Comparison of ENCODE assay signal across 8 cellular contexts in the genomic region with DNA sequence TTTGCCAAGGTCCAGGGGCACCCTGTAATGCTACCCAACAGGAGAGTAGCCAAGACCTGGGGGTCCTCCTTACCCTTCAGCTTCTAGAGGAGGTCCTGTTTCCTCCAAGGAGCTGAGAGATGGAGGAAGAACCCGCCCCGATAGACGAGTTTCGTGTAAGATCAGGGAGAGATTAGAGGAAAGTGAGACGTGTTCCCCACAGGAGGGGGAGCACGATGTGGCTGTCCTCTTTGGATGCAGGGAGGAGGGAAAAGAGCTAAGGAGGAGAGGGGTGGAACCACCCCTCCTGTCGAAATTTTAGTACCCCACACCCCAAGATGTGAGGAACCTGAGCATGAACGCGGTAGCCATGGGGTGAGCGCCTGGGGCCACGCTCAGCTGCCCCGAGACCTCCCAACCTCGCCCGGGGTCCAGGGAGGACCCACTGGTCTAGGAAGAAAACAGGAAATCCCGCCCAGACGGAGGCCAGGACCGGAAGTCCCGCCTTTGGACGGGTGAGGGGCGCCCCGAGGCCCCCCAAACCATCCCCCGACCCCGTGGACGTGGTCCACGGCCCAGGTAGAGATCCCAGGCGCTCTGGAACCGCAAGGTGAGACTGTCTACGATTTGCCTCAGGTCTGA. TPM values are rescaled to one million over a fixed set of nuclear protein-coding genes. Genes with fewer than 3 reads are reported as not detected.
DNase-seq lines count a peak whose midpoint lies in the region; ATAC-seq and TF ChIP-seq lines count a peak whose summit lies in the region.

No MANE protein-coding gene starts in this region.

- peak overlapping the region; percentile 100 for H3K4me3 ChIP-seq in SK-N-MC
- H3K4me3 ChIP-seq in ascending aorta: peak overlapping the region; percentile 85 to 100
- H3K4me3 ChIP-seq in iPS-15b (ENCODE audit: low read depth, low read length): peak overlapping the region; percentile 99
- H3K4me3 ChIP-seq in skin epidermis: peak overlapping the region; percentile 78 to 98 (median 89)

- no peak for ATAC-seq in HG03457 (IDR thresholded peaks at IDR 0.05; ENCODE audit: unreplicated experiment)

- TF ChIP-seq CTCF in ascending aorta (IDR thresholded peaks at IDR 0.05): no peak

- H3K27ac ChIP-seq in SK-N-MC: peak overlapping the region; percentile 99
- H3K27ac ChIP-seq in ascending aorta: peak overlapping the region; percentile 99
- peak overlapping the region; percentile 94 to 100 (median 100) for H3K27ac ChIP-seq in skin epidermis

- H3K4me1 ChIP-seq in ascending aorta (peaks cover 11 to 23% of the 10 kb centered on the region in 2 donors), iPS-15b (ENCODE audit: control insufficient read depth, insufficient read depth, low read length) (peaks cover 5% of the 10 kb centered on the region)

- H3K9me3 ChIP-seq in SK-N-MC (ENCODE audit: low read depth, low read length) (no peaks in the 10 kb centered on the region), ascending aorta (no peaks in the 10 kb centered on the region), iPS-15b (ENCODE audit: control insufficient read depth, insufficient read depth, low read length) (no peaks in the 10 kb centered on the region)

- H3K36me3 ChIP-seq in SK-N-MC (ENCODE audit: insufficient read depth, low read length) (peaks cover 23% of the 10 kb centered on the region), ascending aorta (peaks cover 18 to 24% of the 10 kb centered on the region in 2 donors), iPS-15b (ENCODE audit: control insufficient read depth, insufficient read depth, low read length) (peaks cover 17% of the 10 kb centered on the region)

- peak overlapping the region; percentile 100 for H3K9ac ChIP-seq in SK-N-MC (ENCODE audit: insufficient read length)
- H3K9ac ChIP-seq in iPS-15b (ENCODE audit: low read depth, low read length): peak overlapping the region; percentile 100

- intact Hi-C loops in ascending aorta (cut with DNase I): loop anchor here (1.0 to 2.0 kb wide), 5 partner anchors 9 to 501 kb away; partner anchors contain the start of genes ATF5, NR1H2, NUP62 and PNKP

- H3K27me3 ChIP-seq in ascending aorta: no peaks in the 10 kb centered on the region
- H3K27me3 ChIP-seq in iPS-15b (ENCODE audit: control insufficient read depth, insufficient read depth, low read length): no peaks in the 10 kb centered on the region

- DNase-seq in C1 segment of cervical spinal cord (lab: John Stamatoyannopoulos, UW) (peak in 12 of 14 donors; percentile 57 to 84 (median 78)), HT-29 (ENCODE audit: low spot score) (peak; percentile 66), SK-N-MC (ENCODE audit: low read depth, low spot score) (no peak), ascending aorta (ENCODE audit: low spot score in 2 of 2) (peak in 1 of 2 donors; percentile 81), SW480 (ENCODE audit: low spot score) (no peak)

RNA-seq across cellular contexts. Expression of gene AKT1S1, which starts 1.2 kb away (rescaled TPM):
- total RNA-seq in HT-29 (2014; rRNA removed; shearing (Covaris generic)): 89.9 and 96.4 TPM in 2 replicates
- total RNA-seq in ascending aorta: 12.8 TPM

RNA-seq across cellular contexts. Expression of gene TBC1D17, which starts 1.6 kb away (rescaled TPM):
- total RNA-seq in HT-29 (2014; rRNA removed; shearing (Covaris generic)): 34.5 and 38.4 TPM in 2 replicates
- total RNA-seq in ascending aorta: 44.6 TPM

RNA-seq across cellular contexts. Expression of gene PNKP, which starts 8.5 kb away (rescaled TPM):
- 215 and 243 TPM in 2 replicates for total RNA-seq in HT-29 (2014; rRNA removed; shearing (Covaris generic))
- total RNA-seq in ascending aorta: 46.3 TPM

RNA-seq across cellular contexts. Expression of gene IL4I1, which starts 20.8 kb away (rescaled TPM):
- 1.1 and 2.3 TPM in 2 replicates for total RNA-seq in HT-29 (2014; rRNA removed; shearing (Covaris generic))
- 0.96 TPM for total RNA-seq in ascending aorta

RNA-seq across cellular contexts. Expression of gene PTOV1, which starts 25.0 kb away (rescaled TPM):
- total RNA-seq in HT-29 (2014; rRNA removed; shearing (Covaris generic)): 188 and 218 TPM in 2 replicates
- total RNA-seq in ascending aorta: 163 TPM

Comparison
In these comparisons a context has a peak if more than half of its experiments do, and no peak if none do; other contexts are left out.
1. DNase-seq: peak in C1 segment of cervical spinal cord (12 of 14) and HT-29 (single experiment); none in SK-N-MC (single experiment) and SW480 (single experiment).
2. Peak in every context shown above with its lines, with median percentiles within 50 percentile points of each other: H3K27ac ChIP-seq and H3K4me3 ChIP-seq.